In the genomic region with DNA sequence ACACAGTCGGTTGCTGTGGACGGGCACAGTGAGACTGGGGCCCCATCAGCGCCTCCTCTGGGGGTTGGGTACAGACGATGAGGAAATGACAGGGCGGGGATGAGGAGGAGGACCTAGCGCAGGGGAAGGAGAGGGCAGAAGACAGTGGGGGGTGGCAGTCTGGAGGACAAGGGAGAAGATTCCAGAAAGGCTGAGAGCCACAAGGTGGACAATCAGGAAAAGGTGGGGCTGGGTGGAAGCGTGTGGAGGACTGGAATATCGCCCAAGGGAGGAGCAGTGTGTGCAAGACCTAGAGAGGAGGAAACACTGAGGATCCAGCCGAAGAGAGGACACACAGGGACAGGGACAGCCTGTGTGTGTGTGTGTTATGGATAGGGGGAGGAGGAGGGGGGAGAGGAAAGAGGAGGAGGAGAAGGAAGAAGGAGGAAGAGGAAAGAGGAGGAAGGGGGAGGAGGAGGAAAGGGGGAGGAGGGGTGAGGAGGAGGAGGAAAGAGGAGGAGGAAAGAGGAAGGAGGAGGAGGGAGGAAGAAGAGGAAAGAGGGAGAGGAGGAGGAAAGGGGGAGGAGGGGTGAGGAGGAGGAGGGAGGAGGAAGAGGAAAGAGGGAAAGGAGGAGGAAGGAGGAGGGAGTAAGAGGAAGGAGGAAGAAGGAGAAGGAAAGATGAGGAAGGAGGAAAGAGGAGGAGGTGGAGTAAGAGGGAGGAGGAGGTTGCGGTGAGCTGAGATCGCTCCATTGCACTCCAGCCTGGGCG, we compare ENCODE assay signal across 2 cellular contexts.
TF ChIP-seq lines count a peak whose summit lies in the region.

No MANE protein-coding gene starts in this region.

TF ChIP-seq in GM23338, 12 proteins besides CTCF, POLR2A, EP300 and RAD21 (continues in another document):
- TF ChIP-seq REST (IDR thresholded peaks at IDR 0.05; ENCODE audit: unreplicated experiment) (no peak), ZNF462 (CRISPR knock-in tag; IDR thresholded peaks at IDR 0.05) (no peak), EZH2 (IDR thresholded peaks at IDR 0.05; ENCODE audit: low read depth, unreplicated experiment) (no peak), CREB1 (CRISPR knock-in tag; IDR thresholded peaks at IDR 0.05; ENCODE audit: low read depth) (no peak), STAT1 (IDR thresholded peaks at IDR 0.05; ENCODE audit: unreplicated experiment) (no peak), JUNB (IDR thresholded peaks at IDR 0.05; ENCODE audit: unreplicated experiment) (no peak), POLR2AphosphoS5 (IDR thresholded peaks at IDR 0.05; ENCODE audit: low read depth) (no peak)
- TF ChIP-seq, protein P1, sequence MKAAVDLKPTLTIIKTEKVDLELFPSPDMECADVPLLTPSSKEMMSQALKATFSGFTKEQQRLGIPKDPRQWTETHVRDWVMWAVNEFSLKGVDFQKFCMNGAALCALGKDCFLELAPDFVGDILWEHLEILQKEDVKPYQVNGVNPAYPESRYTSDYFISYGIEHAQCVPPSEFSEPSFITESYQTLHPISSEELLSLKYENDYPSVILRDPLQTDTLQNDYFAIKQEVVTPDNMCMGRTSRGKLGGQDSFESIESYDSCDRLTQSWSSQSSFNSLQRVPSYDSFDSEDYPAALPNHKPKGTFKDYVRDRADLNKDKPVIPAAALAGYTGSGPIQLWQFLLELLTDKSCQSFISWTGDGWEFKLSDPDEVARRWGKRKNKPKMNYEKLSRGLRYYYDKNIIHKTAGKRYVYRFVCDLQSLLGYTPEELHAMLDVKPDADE (IDR thresholded peaks at IDR 0.05) = no peak

TF ChIP-seq in SK-N-SH, 30 proteins besides CTCF, POLR2A, EP300 and RAD21 (continued from another document):
- TF ChIP-seq TAF1 (IDR thresholded peaks at IDR 0.05; ENCODE audit: borderline replicate concordance, low read depth, low read length) (no peak), MEF2A (IDR thresholded peaks at IDR 0.05; ENCODE audit: borderline replicate concordance, low read depth) (no peak), GABPA (IDR thresholded peaks at IDR 0.05; ENCODE audit: low read depth) (no peak), TEAD4 (IDR thresholded peaks at IDR 0.05; ENCODE audit: borderline replicate concordance, insufficient read depth) (no peak), SIN3A (IDR thresholded peaks at IDR 0.05; ENCODE audit: borderline replicate concordance, low read depth, low read length) (no peak), RCOR1 (IDR thresholded peaks at IDR 0.05; ENCODE audit: low read length) (no peak), JUND (IDR thresholded peaks at IDR 0.05) (no peak), CHD2 (IDR thresholded peaks at IDR 0.05; ENCODE audit: low read length, partially characterized antibody) (no peak), NRF1 (IDR thresholded peaks at IDR 0.05; ENCODE audit: low read depth, low read length) (no peak), POLR2AphosphoS5 (IDR thresholded peaks at IDR 0.05; ENCODE audit: low read depth, low read length) (no peak), RFX5 (IDR thresholded peaks at IDR 0.05; ENCODE audit: low read length) (no peak), YY1 (IDR thresholded peaks at IDR 0.05; ENCODE audit: low read depth) (no peak), ELF1 (IDR thresholded peaks at IDR 0.05) (no peak)
- TF ChIP-seq, protein P2, sequence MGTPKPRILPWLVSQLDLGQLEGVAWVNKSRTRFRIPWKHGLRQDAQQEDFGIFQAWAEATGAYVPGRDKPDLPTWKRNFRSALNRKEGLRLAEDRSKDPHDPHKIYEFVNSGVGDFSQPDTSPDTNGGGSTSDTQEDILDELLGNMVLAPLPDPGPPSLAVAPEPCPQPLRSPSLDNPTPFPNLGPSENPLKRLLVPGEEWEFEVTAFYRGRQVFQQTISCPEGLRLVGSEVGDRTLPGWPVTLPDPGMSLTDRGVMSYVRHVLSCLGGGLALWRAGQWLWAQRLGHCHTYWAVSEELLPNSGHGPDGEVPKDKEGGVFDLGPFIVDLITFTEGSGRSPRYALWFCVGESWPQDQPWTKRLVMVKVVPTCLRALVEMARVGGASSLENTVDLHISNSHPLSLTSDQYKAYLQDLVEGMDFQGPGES (IDR thresholded peaks at IDR 0.05; ENCODE audit: low read depth, low read length) = no peak
- TF ChIP-seq, protein P3, sequence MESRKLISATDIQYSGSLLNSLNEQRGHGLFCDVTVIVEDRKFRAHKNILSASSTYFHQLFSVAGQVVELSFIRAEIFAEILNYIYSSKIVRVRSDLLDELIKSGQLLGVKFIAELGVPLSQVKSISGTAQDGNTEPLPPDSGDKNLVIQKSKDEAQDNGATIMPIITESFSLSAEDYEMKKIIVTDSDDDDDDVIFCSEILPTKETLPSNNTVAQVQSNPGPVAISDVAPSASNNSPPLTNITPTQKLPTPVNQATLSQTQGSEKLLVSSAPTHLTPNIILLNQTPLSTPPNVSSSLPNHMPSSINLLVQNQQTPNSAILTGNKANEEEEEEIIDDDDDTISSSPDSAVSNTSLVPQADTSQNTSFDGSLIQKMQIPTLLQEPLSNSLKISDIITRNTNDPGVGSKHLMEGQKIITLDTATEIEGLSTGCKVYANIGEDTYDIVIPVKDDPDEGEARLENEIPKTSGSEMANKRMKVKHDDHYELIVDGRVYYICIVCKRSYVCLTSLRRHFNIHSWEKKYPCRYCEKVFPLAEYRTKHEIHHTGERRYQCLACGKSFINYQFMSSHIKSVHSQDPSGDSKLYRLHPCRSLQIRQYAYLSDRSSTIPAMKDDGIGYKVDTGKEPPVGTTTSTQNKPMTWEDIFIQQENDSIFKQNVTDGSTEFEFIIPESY (IDR thresholded peaks at IDR 0.05; ENCODE audit: borderline replicate concordance, low read depth) = no peak
